In the genomic region with DNA sequence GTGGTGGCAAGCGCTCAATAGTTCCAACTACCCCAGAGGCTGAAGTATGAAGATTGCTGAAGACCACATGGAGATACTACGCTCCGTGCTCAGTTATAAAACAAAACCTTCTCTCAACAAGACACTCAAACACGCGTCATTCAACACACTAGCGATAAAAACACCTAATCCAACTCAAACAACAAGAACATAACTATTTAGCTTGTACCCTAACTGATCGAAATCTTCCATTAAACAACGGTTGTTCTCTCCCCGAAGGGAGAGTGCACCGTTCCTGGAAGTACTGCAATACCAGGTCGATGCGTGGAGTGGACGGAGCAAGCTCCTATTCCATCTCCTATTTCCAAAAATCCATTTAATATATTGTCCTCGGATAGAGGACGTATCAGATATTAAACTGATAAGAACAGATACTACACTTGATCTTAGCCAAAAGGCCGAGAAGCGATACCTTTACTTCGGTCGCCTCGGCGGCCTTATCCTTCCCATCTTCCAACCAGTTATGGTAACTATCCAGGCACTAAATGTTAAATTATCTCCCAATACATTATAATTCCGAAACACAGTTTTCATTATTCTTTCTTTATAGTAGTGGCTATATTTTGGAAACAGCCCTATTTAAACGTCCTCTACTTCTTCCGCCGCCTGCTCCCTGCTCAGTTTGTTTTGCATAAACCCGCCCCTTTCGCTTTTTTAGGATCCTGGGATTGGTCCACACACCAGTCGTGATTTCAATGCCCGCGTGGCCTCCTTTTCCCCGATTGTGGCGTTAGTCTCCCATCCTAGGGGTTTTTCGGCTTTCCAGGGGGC, we compare ENCODE assay signal across 8 cellular contexts. TPM values are rescaled to one million over a fixed set of nuclear protein-coding genes. Genes with fewer than 3 reads are reported as not detected.
DNase-seq lines count a peak whose midpoint lies in the region; ATAC-seq and TF ChIP-seq lines count a peak whose summit lies in the region.

No MANE protein-coding gene starts in this region.

- ATAC-seq in Right ventricle myocardium inferior = peak; percentile 79

- no peaks in the 10 kb centered on the region for H3K27me3 ChIP-seq in ovary

- peak; percentile 93 for TF ChIP-seq POLR2A in ovary (IDR thresholded peaks at IDR 0.05)

- H3K27me3 Mint-ChIP-seq in activated naive CD8-positive, alpha-beta T cell treated with anti-CD3 and anti-CD28 coated beads for 36 hours = no peaks in the 10 kb centered on the region
- no peaks in the 10 kb centered on the region for H3K27me3 Mint-ChIP-seq in type B pancreatic cell

- peak; percentile 15 for TF ChIP-seq EP300 in ovary (IDR thresholded peaks at IDR 0.05)

- H3K36me3 Mint-ChIP-seq in activated naive CD8-positive, alpha-beta T cell treated with anti-CD3 and anti-CD28 coated beads for 36 hours = peaks cover 19% of the 10 kb centered on the region
- peaks cover 4% of the 10 kb centered on the region for H3K36me3 Mint-ChIP-seq in type B pancreatic cell

- no peak overlapping the region for H3K27ac Mint-ChIP-seq in activated naive CD8-positive, alpha-beta T cell treated with anti-CD3 and anti-CD28 coated beads for 36 hours
- no peak overlapping the region for H3K27ac Mint-ChIP-seq in type B pancreatic cell

- no peaks in the 10 kb centered on the region for H3K9me3 ChIP-seq in ovary

- 0% methylated on average over 33 of the region's 33 CpGs for WGBS in ovary, 3 donors

- H3K4me1 ChIP-seq in ovary (ENCODE audit: insufficient read depth) = no peaks in the 10 kb centered on the region

- intact Hi-C loops in Right ventricle myocardium inferior (cut with DNase I) = loop anchor here (2.0 to 5.0 kb wide), 4 partner anchors 37 to 294 kb away; a partner anchor contains a TSS
- intact Hi-C loops in ovary (cut with DNase I) = loop anchor here in 1 of 4 donors (5.0 kb wide), 1 partner anchor 114 kb away; a partner anchor contains a TSS

- H3K4me1 Mint-ChIP-seq in activated naive CD8-positive, alpha-beta T cell treated with anti-CD3 and anti-CD28 coated beads for 36 hours = peaks cover 28% of the 10 kb centered on the region
- H3K4me1 Mint-ChIP-seq in type B pancreatic cell (ENCODE audit: unreplicated experiment) = peaks cover 21% of the 10 kb centered on the region

- H3K36me3 ChIP-seq in ovary = no peaks in the 10 kb centered on the region

- no peak for TF ChIP-seq CTCF in HFF-Myc (IDR thresholded peaks at IDR 0.05; ENCODE audit: low read depth, low read length, missing control alignments)
- peak in 1 of 3 donors; percentile 25 for TF ChIP-seq CTCF in ovary (IDR thresholded peaks at IDR 0.05)
- TF ChIP-seq CTCF in type B pancreatic cell (conservative IDR thresholded peaks at IDR 0.05) = no peak

- DNase-seq in HFF-Myc (ENCODE audit: extremely low read depth, low read depth) (peak; percentile 100), NAMALWA (ENCODE audit: low spot score) (peak; percentile 99), SK-N-DZ (ENCODE audit: low spot score) (peak; percentile 100), Right ventricle myocardium inferior (ENCODE audit: missing footprints) (peak; percentile 90), ovary (peak; percentile 76 to 89 (median 85)), type B pancreatic cell (ENCODE audit: extremely low spot score, unreplicated experiment) (peak; percentile 85)
- peak; percentile 76 for DNase-seq in activated naive CD8-positive, alpha-beta T cell treated with anti-CD3 and anti-CD28 coated beads for 36 hours

- no peak overlapping the region for H3K4me3 Mint-ChIP-seq in activated naive CD8-positive, alpha-beta T cell treated with anti-CD3 and anti-CD28 coated beads for 36 hours
- H3K4me3 Mint-ChIP-seq in type B pancreatic cell = no peak overlapping the region

- H3K27ac ChIP-seq in ovary = peak overlapping the region; percentile 95 to 98

- H3K4me3 ChIP-seq in GM08714 (ENCODE audit: low read length) (peak overlapping the region; percentile 51; the same call in 1 of the 2 replicates), HFF-Myc (replicated peaks; ENCODE audit: low read depth, low read length) (peak overlapping the region; percentile 36), ovary (peak overlapping the region; percentile 87)

- H3K9me3 Mint-ChIP-seq in activated naive CD8-positive, alpha-beta T cell treated with anti-CD3 and anti-CD28 coated beads for 36 hours = no peaks in the 10 kb centered on the region
- H3K9me3 Mint-ChIP-seq in type B pancreatic cell = no peaks in the 10 kb centered on the region

RNA-seq across cellular contexts. Expression of a gene that starts 2.2 kb away (rescaled TPM):
- 161 and 175 TPM in 2 replicates for polyA plus RNA-seq in SK-N-DZ (2014; cell fraction: cytosol; rRNA removed)
- 259 and 327 TPM in 2 replicates for polyA plus RNA-seq in SK-N-DZ (2014; cell fraction: nucleus; rRNA removed)
- total RNA-seq in activated naive CD8-positive, alpha-beta T cell treated with anti-CD3 and anti-CD28 coated beads for 36 hours = 100 to 1,000 TPM; 139 to 141 TPM
- total RNA-seq in Right ventricle myocardium inferior (25.4 TPM), ovary (10 to 100 TPM; 36.5 to 70.6 (median 61.1) TPM), type B pancreatic cell (ENCODE audit: low replicate concordance) (47.6 and 58.3 TPM in 2 replicates)
- 10 to 100 TPM; 25.1 to 39.4 TPM for polyA plus RNA-seq in ovary

RNA-seq across cellular contexts. Expression of a gene that starts 8.9 kb away (rescaled TPM):
- not detected in 2 replicates for polyA plus RNA-seq in SK-N-DZ (2014; cell fraction: cytosol; rRNA removed)
- polyA plus RNA-seq in SK-N-DZ (2014; cell fraction: nucleus; rRNA removed) = not detected in 2 replicates
- total RNA-seq in activated naive CD8-positive, alpha-beta T cell treated with anti-CD3 and anti-CD28 coated beads for 36 hours = not detected
- total RNA-seq in Right ventricle myocardium inferior = not detected
- not detected for total RNA-seq in ovary
- not detected for polyA plus RNA-seq in ovary
- not detected in 2 replicates for total RNA-seq in type B pancreatic cell (ENCODE audit: low replicate concordance)

RNA-seq across cellular contexts. Expression of a gene that starts 9.7 kb away (rescaled TPM):
- 18.2 and 31.0 TPM in 2 replicates for polyA plus RNA-seq in SK-N-DZ (2014; cell fraction: cytosol; rRNA removed)
- 17.6 and 25.3 TPM in 2 replicates for polyA plus RNA-seq in SK-N-DZ (2014; cell fraction: nucleus; rRNA removed)
- total RNA-seq in activated naive CD8-positive, alpha-beta T cell treated with anti-CD3 and anti-CD28 coated beads for 36 hours = 10 to 100 TPM; 19.5 to 20.4 TPM
- 18.5 TPM for total RNA-seq in Right ventricle myocardium inferior
- 10 to 100 TPM; 33.2 to 60.7 (median 49.1) TPM for total RNA-seq in ovary
- 10 to 100 TPM; 39.6 to 50.1 TPM for polyA plus RNA-seq in ovary
- total RNA-seq in type B pancreatic cell (ENCODE audit: low replicate concordance) = 42.4 and 51.7 TPM in 2 replicates

RNA-seq across cellular contexts. Expression of a gene that starts 36.3 kb away (rescaled TPM):
- 25.1 and 25.8 TPM in 2 replicates for polyA plus RNA-seq in SK-N-DZ (2014; cell fraction: cytosol; rRNA removed)
- polyA plus RNA-seq in SK-N-DZ (2014; cell fraction: nucleus; rRNA removed) = 58.6 and 124 TPM in 2 replicates
- 100 to 1,000 TPM; 107 to 111 TPM for total RNA-seq in activated naive CD8-positive, alpha-beta T cell treated with anti-CD3 and anti-CD28 coated beads for 36 hours
- 42.7 TPM for total RNA-seq in Right ventricle myocardium inferior
- 10 to 100 TPM; 48.8 to 96.8 (median 77.7) TPM for total RNA-seq in ovary
- polyA plus RNA-seq in ovary = 100 to 1,000 TPM in 1 of 2 donors, 10 to 100 TPM in 1; 99.4 to 125 TPM
- total RNA-seq in type B pancreatic cell (ENCODE audit: low replicate concordance) = 111 TPM in 2 replicates

RNA-seq across cellular contexts. Expression of a gene that starts 39.1 kb away (rescaled TPM):
- 119 and 124 TPM in 2 replicates for polyA plus RNA-seq in SK-N-DZ (2014; cell fraction: cytosol; rRNA removed)
- 182 and 202 TPM in 2 replicates for polyA plus RNA-seq in SK-N-DZ (2014; cell fraction: nucleus; rRNA removed)
- total RNA-seq in activated naive CD8-positive, alpha-beta T cell treated with anti-CD3 and anti-CD28 coated beads for 36 hours = 100 to 1,000 TPM; 408 to 428 TPM
- total RNA-seq in Right ventricle myocardium inferior = 39.7 TPM
- 100 to 1,000 TPM in 3 of 7 donors, 10 to 100 TPM in 4; 69.0 to 430 (median 97.7) TPM for total RNA-seq in ovary
- 100 to 1,000 TPM in 1 of 2 donors, 10 to 100 TPM in 1; 90.0 to 126 TPM for polyA plus RNA-seq in ovary
- 190 and 287 TPM in 2 replicates for total RNA-seq in type B pancreatic cell (ENCODE audit: low replicate concordance)

Comparison
In these comparisons a context has a peak if more than half of its experiments do, and no peak if none do; other contexts are left out.
1. Peak in every context shown above with its lines: DNase-seq, ATAC-seq, H3K4me3 ChIP-seq and H3K27ac ChIP-seq.
2. H3K4me3 ChIP-seq: peak in every context shown above with its lines; median percentile 87 in ovary; 51 in GM08714; 36 in HFF-Myc.